In the genomic region with DNA sequence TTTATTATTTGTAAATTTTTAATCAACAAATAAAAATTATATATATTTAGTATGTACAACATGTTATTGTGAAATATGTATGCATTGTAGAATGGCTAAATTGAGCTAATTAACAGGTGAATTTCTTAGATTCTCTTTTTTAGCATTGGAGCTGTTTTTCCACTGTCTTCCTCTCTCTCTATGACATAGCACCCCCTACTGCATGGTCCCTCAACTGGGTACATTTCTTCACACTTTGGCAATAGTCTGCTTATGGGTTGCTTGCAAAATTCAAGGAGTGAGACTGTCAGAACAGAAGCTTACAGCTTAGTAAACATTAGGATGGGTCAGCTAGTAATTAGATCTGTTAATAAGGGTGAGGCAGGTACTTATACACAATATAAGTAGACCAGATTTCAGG, we compare ENCODE assay signal across 8 cellular contexts.
DNase-seq lines count a peak whose midpoint lies in the region; ATAC-seq and TF ChIP-seq lines count a peak whose summit lies in the region.

No MANE protein-coding gene starts in this region.

- peak; percentile 64 for TF ChIP-seq CTCF in AG04449 (IDR thresholded peaks at IDR 0.05; ENCODE audit: insufficient read depth, low read length, missing control alignments)

- in situ Hi-C loops in SK-MEL-5 (cut with HindIII; ENCODE audit: low pct_unique_long_range_greater_than_20kb, low sequenced_read_pairs), result no loop called here

- no peaks in the 10 kb centered on the region for H3K36me3 Mint-ChIP-seq in stimulated activated effector memory CD8-positive, alpha-beta T cell treated with anti-CD3 and anti-CD28 coated beads, Interleukin-12 subunit alpha, Interleukin-12 subunit beta, amount 100 ng/mL, for 72 hours

- no peaks in the 10 kb centered on the region for H3K4me1 Mint-ChIP-seq in stimulated activated effector memory CD8-positive, alpha-beta T cell treated with anti-CD3 and anti-CD28 coated beads, Interleukin-12 subunit alpha, Interleukin-12 subunit beta, amount 100 ng/mL, for 72 hours

- no peak overlapping the region for H3K4me3 ChIP-seq in AG04449 (ENCODE audit: low read depth, low read length)

- DNase-seq in AG04449 (ENCODE audit: low read depth, low spot score) (no peak), SK-MEL-5 (ENCODE audit: low read depth, low spot score) (peak; percentile 57), glomerular visceral epithelial cell (ENCODE audit: extremely low spot score) (peak; percentile 18), mucosa of gallbladder (ENCODE audit: low spot score) (no peak)
- DNase-seq in activated CD4-positive, CD25-positive, alpha-beta regulatory T cell (lab: John Stamatoyannopoulos, UW), result no peak
- no peak for DNase-seq in stimulated activated effector memory CD8-positive, alpha-beta T cell treated with anti-CD3 and anti-CD28 coated beads, Interleukin-12 subunit alpha, Interleukin-12 subunit beta, amount 100 ng/mL, for 72 hours (ENCODE audit: low spot score in 2 of 2)

- ATAC-seq in HG03432 (IDR thresholded peaks at IDR 0.05; ENCODE audit: unreplicated experiment) (peak; percentile 57), HG03469 (IDR thresholded peaks at IDR 0.05; ENCODE audit: unreplicated experiment) (no peak)
- ATAC-seq in stimulated activated effector memory CD8-positive, alpha-beta T cell treated with anti-CD3 and anti-CD28 coated beads, Interleukin-12 subunit alpha, Interleukin-12 subunit beta, amount 100 ng/mL, for 72 hours, result no peak

- no peak overlapping the region for H3K27ac Mint-ChIP-seq in stimulated activated effector memory CD8-positive, alpha-beta T cell treated with anti-CD3 and anti-CD28 coated beads, Interleukin-12 subunit alpha, Interleukin-12 subunit beta, amount 100 ng/mL, for 72 hours

- CTCF ChIA-PET in AG04449 (lab: Yijun Ruan, JAX), result interaction anchor here (0.6 to 1.5 kb wide), 9 partner anchors 8 to 994 kb away, joined by 3 to 4 read pairs (median 3); no protein-coding TSS in a partner anchor

- POLR2A ChIA-PET in AG04449 (lab: Yijun Ruan, JAX), result no interaction called here

- H3K4me3 Mint-ChIP-seq in stimulated activated effector memory CD8-positive, alpha-beta T cell treated with anti-CD3 and anti-CD28 coated beads, Interleukin-12 subunit alpha, Interleukin-12 subunit beta, amount 100 ng/mL, for 72 hours, result no peak overlapping the region

- peaks cover 16% of the 10 kb centered on the region for H3K9me3 Mint-ChIP-seq in stimulated activated effector memory CD8-positive, alpha-beta T cell treated with anti-CD3 and anti-CD28 coated beads, Interleukin-12 subunit alpha, Interleukin-12 subunit beta, amount 100 ng/mL, for 72 hours

Comparison
In these comparisons a context has a peak if more than half of its experiments do, and no peak if none do; other contexts are left out.
1. DNase-seq: peak in SK-MEL-5 (single experiment) and glomerular visceral epithelial cell (single experiment); none in AG04449 (single experiment), activated CD4-positive, CD25-positive, alpha-beta regulatory T cell (0 of 4), stimulated activated effector memory CD8-positive, alpha-beta T cell treated with anti-CD3 and anti-CD28 coated beads, Interleukin-12 subunit alpha, Interleukin-12 subunit beta, amount 100 ng/mL, for 72 hours (0 of 2) and mucosa of gallbladder (single experiment).